ENCODE assay signal across 18 cellular contexts in the genomic region with DNA sequence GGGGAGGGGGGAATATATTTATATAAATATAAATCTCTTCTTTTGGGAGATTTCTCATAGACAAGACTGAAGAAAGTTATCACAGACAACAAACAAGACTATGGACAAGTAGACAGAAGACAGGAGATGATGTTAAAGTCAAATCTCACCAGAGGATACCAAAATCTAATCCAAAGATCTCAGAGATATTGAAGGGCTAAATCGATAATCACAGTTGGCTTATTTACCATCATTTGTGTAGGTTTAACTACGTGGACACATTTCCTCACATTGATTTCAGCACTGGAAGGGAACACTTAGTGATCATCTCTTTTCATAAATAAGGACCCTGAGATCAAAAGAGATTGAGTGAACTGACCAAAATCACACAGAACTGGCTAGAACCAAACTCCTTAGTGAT. TPM values are rescaled to one million over a fixed set of nuclear protein-coding genes. Genes with fewer than 3 reads are reported as not detected.
DNase-seq lines count a peak whose midpoint lies in the region; ATAC-seq, FAIRE-seq and TF ChIP-seq lines count a peak whose summit lies in the region.
"Had no signal": no experiment of that assay in that cellular context is flagged by ENCODE, and none has a peak within 500 bp of the region (broad histone marks: within the 10 kb centered on the region; RNA-seq: fewer than 3 reads in every experiment).

No MANE protein-coding gene starts in this region.

- H3K4me3 ChIP-seq in HepG2 (replicated peaks in 1 of 3; ENCODE audit: insufficient read depth in 1 of 3, low read depth in 2 of 3, low read length in 3 of 3) = peak overlapping the region; percentile 25 to 88 (median 86); a peak in 5 of 6 replicates
- H3K4me3 ChIP-seq in right lobe of liver = no peak overlapping the region
- no peak overlapping the region for H3K4me3 ChIP-seq in SU-DHL-6 (ENCODE audit: insufficient read depth, low read length, poor library complexity, severe bottlenecking)
- H3K4me3 ChIP-seq: MG63 had no signal

- peaks cover 4% of the 10 kb centered on the region for H3K36me3 Mint-ChIP-seq in nephron (ENCODE audit: low read depth)
- peaks cover 16% of the 10 kb centered on the region for H3K36me3 Mint-ChIP-seq in activated naive CD8-positive, alpha-beta T cell treated with anti-CD3 and anti-CD28 coated beads for 36 hours
- H3K36me3 Mint-ChIP-seq: CD4-positive, CD25-positive, alpha-beta regulatory T cell had no signal

- TF ChIP-seq EP300 in HepG2 (IDR thresholded peaks at IDR 0.05; ENCODE audit: low read depth in 2 of 2, low read length in 2 of 2) (no peak), HepG2 (CRISPR knock-in tag; IDR thresholded peaks at IDR 0.05; ENCODE audit: borderline replicate concordance) (no peak)

- in situ Hi-C loops in HepG2 (cut with HindIII; ENCODE audit: extremely low pct_ligation_motif_present, low pct_unique_long_range_greater_than_20kb) = no loop called here

- DNase-seq in HepG2 (ENCODE audit: low spot score) = no peak
- DNase-seq in right lobe of liver = no peak
- DNase-seq in NOMO-1 treated with dmso at 0.1 percent for 144 hours (lab: John Stamatoyannopoulos, UW; ENCODE audit: unreplicated experiment) = no peak
- no peak for DNase-seq in left ventricle myocardium superior
- no peak for DNase-seq in activated naive CD8-positive, alpha-beta T cell treated with anti-CD3 and anti-CD28 coated beads for 36 hours
- DNase-seq: CD4-positive, CD25-positive, alpha-beta regulatory T cell; DMS79 treated with DMSO at 0.1 percent for 48 hours; GDM1; MG63; NCI-H1105; NCI-H1694 treated with DMSO at 0.1 percent for 48 hours; NCI-H69; SIG-M5 had no signal

- H4K20me1 ChIP-seq in HepG2 (ENCODE audit: insufficient read depth, low read length) (no peaks in the 10 kb centered on the region), SU-DHL-6 (ENCODE audit: low read depth, low read length) (no peaks in the 10 kb centered on the region)

- peak overlapping the region; percentile 39 for H2AFZ ChIP-seq in HepG2 (ENCODE audit: low read length)
- H2AFZ ChIP-seq in SU-DHL-6 (ENCODE audit: low read depth, low read length, severe bottlenecking) = no peak overlapping the region

- H3K4me1 ChIP-seq in HepG2 (ENCODE audit: insufficient read depth, low read length) = peaks cover 39% of the 10 kb centered on the region
- H3K4me1 ChIP-seq in right lobe of liver = peaks cover 0 to 3% (median 0%) of the 10 kb centered on the region in 4 donors

- TF ChIP-seq POLR2A in HepG2 (IDR thresholded peaks at IDR 0.05; ENCODE audit: insufficient read depth in 1 of 2, low read depth in 2 of 2, low read length in 2 of 2) = no peak
- TF ChIP-seq POLR2A in right lobe of liver (IDR thresholded peaks at IDR 0.05) = no peak

- no peak for TF ChIP-seq RAD21 in HepG2 (CRISPR knock-in tag; IDR thresholded peaks at IDR 0.05)

- peak overlapping the region; percentile 72 to 86 (median 81) for H3K27ac Mint-ChIP-seq in nephron
- H3K27ac Mint-ChIP-seq in activated naive CD8-positive, alpha-beta T cell treated with anti-CD3 and anti-CD28 coated beads for 36 hours = no peak overlapping the region

- no peak for FAIRE-seq in HepG2 (lab: Jason Lieb, UNC)
- FAIRE-seq: GM12892 had no signal

- H3K9ac ChIP-seq in HepG2 (ENCODE audit: insufficient read depth, low read depth, low read length) (peak overlapping the region; percentile 89), SU-DHL-6 (ENCODE audit: low read length) (no peak overlapping the region)
- H3K9ac ChIP-seq: KMS-11 had no signal

- peak overlapping the region; percentile 95 for H3K27ac ChIP-seq in HepG2 (ENCODE audit: extremely low read length, insufficient read depth, low read length)
- no peak overlapping the region for H3K27ac ChIP-seq in right lobe of liver
- peak overlapping the region; percentile 71; the same call in 1 of the 2 replicates for H3K27ac ChIP-seq in SU-DHL-6 (ENCODE audit: low read depth, low read length)
- H3K27ac ChIP-seq: KMS-11 had no signal

- 4% methylated on average over 2 of the region's 2 CpGs for WGBS in HepG2 (ENCODE audit: low lambda C conversion rate)
- WGBS in right lobe of liver (ENCODE audit: insufficient coverage, low coverage, low lambda C conversion rate, missing lambda C conversion rate) = 53% methylated on average over 2 of the region's 2 CpGs

- H3F3A ChIP-seq in SU-DHL-6 (ENCODE audit: insufficient read depth) = peaks cover 29% of the 10 kb centered on the region

- H3K4me1 Mint-ChIP-seq in nephron = peaks cover 39% of the 10 kb centered on the region
- H3K4me1 Mint-ChIP-seq in activated naive CD8-positive, alpha-beta T cell treated with anti-CD3 and anti-CD28 coated beads for 36 hours = peaks cover 36% of the 10 kb centered on the region

- intact Hi-C loops in HepG2 (cut with micrococcal nuclease; ENCODE audit: unreplicated experiment) (loop anchor here (10.0 kb wide), 1 partner anchor 128 kb away; a partner anchor contains a TSS), right lobe of liver (cut with DNase I) (no loop called here), left ventricle myocardium superior (cut with micrococcal nuclease) (no loop called here)

- POLR2A ChIA-PET in HepG2 (lab: Yijun Ruan, JAX) = interaction anchor here (1.2 to 3.4 kb wide), 3 partner anchors 20 to 149 kb away, joined by 4 to 22 read pairs (median 19); a partner anchor contains a TSS

- H3K36me3 ChIP-seq in HepG2 (replicated peaks in 1 of 2; ENCODE audit: control insufficient read depth in 1 of 2, insufficient read depth in 2 of 2, low read length in 2 of 2) (no peaks in the 10 kb centered on the region), right lobe of liver (no peaks in the 10 kb centered on the region), SU-DHL-6 (ENCODE audit: low read length) (no peaks in the 10 kb centered on the region)
- H3K36me3 ChIP-seq: MG63 had no signal

- no TSS peak for BruUV-seq in HepG2 (replicated peaks; lab: Mats Ljungman, UMichigan)

- H3K9me2 ChIP-seq in SU-DHL-6 (replicated peaks; ENCODE audit: insufficient read depth, low read length) = no peaks in the 10 kb centered on the region

- H3K9me3 Mint-ChIP-seq in nephron = peaks cover 5% of the 10 kb centered on the region
- H3K9me3 Mint-ChIP-seq in activated naive CD8-positive, alpha-beta T cell treated with anti-CD3 and anti-CD28 coated beads for 36 hours = peaks cover 12% of the 10 kb centered on the region

- H3K27me3 ChIP-seq in HepG2 (ENCODE audit: control insufficient read depth in 1 of 2, insufficient read depth in 2 of 2, low read length in 2 of 2) (no peaks in the 10 kb centered on the region; a peak in 1 of 5 replicates), right lobe of liver (no peaks in the 10 kb centered on the region), SU-DHL-6 (ENCODE audit: low read length) (no peaks in the 10 kb centered on the region)
- H3K27me3 ChIP-seq: MG63 had no signal

- H3K27me3 Mint-ChIP-seq in nephron (ENCODE audit: low read depth) = no peaks in the 10 kb centered on the region
- H3K27me3 Mint-ChIP-seq in activated naive CD8-positive, alpha-beta T cell treated with anti-CD3 and anti-CD28 coated beads for 36 hours = no peaks in the 10 kb centered on the region
- H3K27me3 Mint-ChIP-seq: CD4-positive, CD25-positive, alpha-beta regulatory T cell had no signal

- CTCF ChIA-PET in HepG2 (lab: Yijun Ruan, JAX; ENCODE audit: low intra/inter-chr PET ratio, low total read pairs) = no interaction called here

- TF ChIP-seq CTCF in HepG2 (CRISPR knock-in tag; IDR thresholded peaks at IDR 0.05) (no peak), right lobe of liver (IDR thresholded peaks at IDR 0.05) (no peak), SU-DHL-6 (IDR thresholded peaks at IDR 0.05; ENCODE audit: insufficient read depth, low read length, poor library complexity, severe bottlenecking) (no peak), nephron (IDR thresholded peaks at IDR 0.05; ENCODE audit: unreplicated experiment in 3 of 3) (no peak)

- H3K79me2 ChIP-seq in HepG2 (ENCODE audit: insufficient read depth, low read length) = peaks cover 18% of the 10 kb centered on the region
- peaks cover 18% of the 10 kb centered on the region for H3K79me2 ChIP-seq in SU-DHL-6 (ENCODE audit: insufficient read depth, low read length)

- ATAC-seq in HepG2 (no peak), right lobe of liver (no peak), left ventricle myocardium superior (no peak), HG02970 (IDR thresholded peaks at IDR 0.05; ENCODE audit: low FRiP score, unreplicated experiment) (no peak)

- H3K4me2 ChIP-seq in HepG2 (ENCODE audit: low read depth, low read length) = peak overlapping the region; percentile 95
- H3K4me2 ChIP-seq in SU-DHL-6 (ENCODE audit: low read depth, low read length, poor library complexity, severe bottlenecking) = peak overlapping the region; percentile 56
- H3K4me2 ChIP-seq: KMS-11 had no signal

- peak overlapping the region in 2 of 3 experiments; percentile 4 to 61 for H3K4me3 Mint-ChIP-seq in nephron
- H3K4me3 Mint-ChIP-seq in activated naive CD8-positive, alpha-beta T cell treated with anti-CD3 and anti-CD28 coated beads for 36 hours = no peak overlapping the region

- H3K9me3 ChIP-seq in HepG2 (ENCODE audit: low read length) (no peaks in the 10 kb centered on the region), right lobe of liver (no peaks in the 10 kb centered on the region), SU-DHL-6 (ENCODE audit: insufficient read depth, low read length) (no peaks in the 10 kb centered on the region)
- H3K9me3 ChIP-seq: MG63 had no signal

RNA-seq across cellular contexts. Expression of a gene that starts 2.7 kb away (rescaled TPM):
- total RNA-seq in HepG2 (2016; rRNA removed; fragmentation: Illumina TruSeq; extraction: Trizol) (15.7 and 16.4 TPM in 2 replicates), right lobe of liver (1 to 10 TPM; 2.0 to 3.9 (median 2.5) TPM), left ventricle myocardium superior (4.0 TPM)
- 6.4 and 8.2 TPM in 2 replicates for total RNA-seq in HepG2 (2016; cell fraction: cytosol; rRNA removed; fragmentation: Illumina TruSeq; extraction: Trizol; ENCODE audit: low read depth)
- total RNA-seq in HepG2 (2016; cell fraction: insoluble cytoplasmic fraction; rRNA removed; fragmentation: Illumina TruSeq; extraction: Trizol) = 12.7 and 14.4 TPM in 2 replicates
- 9.4 and 10.3 TPM in 2 replicates for total RNA-seq in HepG2 (2016; cell fraction: membrane; rRNA removed; fragmentation: Illumina TruSeq; extraction: Trizol)
- 12.4 and 17.6 TPM in 2 replicates for total RNA-seq in HepG2 (2016; cell fraction: nucleus; rRNA removed; fragmentation: Illumina TruSeq; extraction: Trizol)
- polyA plus RNA-seq in HepG2 (2011; rRNA removed) = 8.3 and 12.5 TPM in 2 replicates
- polyA plus RNA-seq in HepG2 (2011; cell fraction: cytosol; rRNA removed) = 4.7 and 6.3 TPM in 2 replicates
- 9.8 and 21.4 TPM in 2 replicates for polyA plus RNA-seq in HepG2 (2011; cell fraction: nucleus; rRNA removed)
- 6.9 and 9.3 TPM in 2 replicates for polyA plus RNA-seq in HepG2 (2012)
- polyA plus RNA-seq in HepG2 (2016; cell fraction: cytosol; fragmentation: Illumina TruSeq; extraction: Trizol; ENCODE audit: low read depth) = 5.5 and 6.2 TPM in 2 replicates
- 11.3 and 11.4 TPM in 2 replicates for polyA plus RNA-seq in HepG2 (2016; cell fraction: insoluble cytoplasmic fraction; fragmentation: Illumina TruSeq; extraction: Trizol; ENCODE audit: low read depth)
- polyA plus RNA-seq in HepG2 (2016; cell fraction: membrane; fragmentation: Illumina TruSeq; extraction: Trizol; ENCODE audit: low read depth) = 5.7 and 6.9 TPM in 2 replicates
- polyA plus RNA-seq in HepG2 (2016; cell fraction: nucleus; fragmentation: Illumina TruSeq; extraction: Trizol; ENCODE audit: insufficient read depth, low read depth) = 19.7 and 20.7 TPM in 2 replicates
- polyA minus RNA-seq in HepG2 (2011; rRNA and poly(A)+ RNA removed; ENCODE audit: low replicate concordance) = 2.8 and 7.9 TPM in 2 replicates
- 6.2 and 10.6 TPM in 2 replicates for polyA minus RNA-seq in HepG2 (2011; cell fraction: cytosol; rRNA and poly(A)+ RNA removed)
- polyA minus RNA-seq in HepG2 (2011; cell fraction: nucleus; rRNA and poly(A)+ RNA removed) = 36.3 and 40.2 TPM in 2 replicates
- total RNA-seq in activated naive CD8-positive, alpha-beta T cell treated with anti-CD3 and anti-CD28 coated beads for 36 hours = 10 to 100 TPM; 19.1 to 20.2 TPM

Comparison
In these comparisons a context has a peak if more than half of its experiments do, and no peak if none do; other contexts are left out.
1. H3K27ac ChIP-seq: peak in HepG2 (single experiment) and SU-DHL-6 (single experiment); none in right lobe of liver (0 of 3).
2. H3K4me3 ChIP-seq: peak in HepG2 (3 of 3); none in right lobe of liver (0 of 3) and SU-DHL-6 (single experiment).